Comparison of ENCODE assay signal across 16 cellular contexts in the genomic region with DNA sequence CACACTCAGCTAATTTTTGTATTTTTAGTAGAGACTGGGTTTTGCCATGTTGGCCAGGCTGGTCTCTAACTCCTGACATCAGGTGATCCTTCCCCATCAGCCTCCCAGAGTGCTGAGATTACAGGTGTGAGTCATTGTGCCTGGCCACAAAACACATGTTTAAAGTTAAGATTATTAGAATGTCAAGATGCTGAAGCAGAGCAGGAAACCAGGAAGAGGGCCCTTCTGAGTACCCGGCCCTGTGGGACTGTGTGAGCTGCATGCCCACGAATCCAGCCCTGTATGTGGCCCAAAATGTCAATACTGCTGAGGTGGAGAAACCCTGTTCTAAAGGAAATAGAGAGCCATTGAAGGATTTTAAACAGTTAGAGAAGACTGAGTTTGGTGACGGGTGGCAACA. TPM values are rescaled to one million over a fixed set of nuclear protein-coding genes. Genes with fewer than 3 reads are reported as not detected.
DNase-seq lines count a peak whose midpoint lies in the region; ATAC-seq and TF ChIP-seq lines count a peak whose summit lies in the region.
"Had no signal": no experiment of that assay in that cellular context is flagged by ENCODE, and none has a peak within 500 bp of the region (broad histone marks: within the 10 kb centered on the region; RNA-seq: fewer than 3 reads in every experiment).

No MANE protein-coding gene starts in this region.

- H3K27me3 Mint-ChIP-seq in neural progenitor cell (ENCODE audit: insufficient read depth, low read depth): peaks cover 16% of the 10 kb centered on the region

- no peaks in the 10 kb centered on the region for H3K9me3 ChIP-seq in left lung
- no peaks in the 10 kb centered on the region for H3K9me3 ChIP-seq in effector memory CD4-positive, alpha-beta T cell (ENCODE audit: control insufficient read depth, low read length)
- H3K9me3 ChIP-seq in neural progenitor cell (ENCODE audit: low read depth): no peaks in the 10 kb centered on the region
- H3K9me3 ChIP-seq: A549, BE2C had no signal

- intact Hi-C loops in left lung (cut with DNase I): no loop called here

- no peak overlapping the region for H3K27ac ChIP-seq in left lung
- H3K27ac ChIP-seq in effector memory CD4-positive, alpha-beta T cell (ENCODE audit: insufficient read depth, low read length, poor library complexity, severe bottlenecking): no peak overlapping the region
- no peak overlapping the region for H3K27ac ChIP-seq in neural progenitor cell
- H3K27ac ChIP-seq: A549, C4-2B had no signal

- H3K27ac Mint-ChIP-seq in neural progenitor cell: no peak overlapping the region
- H3K27ac Mint-ChIP-seq: CD4-positive, alpha-beta memory T cell; GM23338 had no signal

- TF ChIP-seq CTCF in left lung (IDR thresholded peaks at IDR 0.05) (no peak), neural progenitor cell (IDR thresholded peaks at IDR 0.05) (no peak)

- H3K4me2 ChIP-seq in neural progenitor cell: no peak overlapping the region
- H3K4me2 ChIP-seq: A549, GM23338 had no signal

- peak; percentile 78 for ATAC-seq in left lung
- ATAC-seq: A549, GM23338 had no signal

- no peaks in the 10 kb centered on the region for H3K79me2 ChIP-seq in neural progenitor cell (ENCODE audit: low read depth)

- H3F3A ChIP-seq in neural progenitor cell (ENCODE audit: low read depth): peaks cover 7% of the 10 kb centered on the region

- H3K27me3 ChIP-seq in left lung (no peaks in the 10 kb centered on the region), neural progenitor cell (peaks cover 96% of the 10 kb centered on the region)
- H3K27me3 ChIP-seq in effector memory CD4-positive, alpha-beta T cell (replicated peaks; ENCODE audit: control insufficient read depth, insufficient read depth, low read length, poor library complexity, severe bottlenecking): no peaks in the 10 kb centered on the region
- H3K27me3 ChIP-seq: BE2C had no signal

- H2AFZ ChIP-seq in neural progenitor cell (replicated peaks): no peak overlapping the region
- H2AFZ ChIP-seq: GM23338 had no signal

- H3K9ac ChIP-seq in neural progenitor cell: no peak overlapping the region

- no peaks in the 10 kb centered on the region for H3K9me3 Mint-ChIP-seq in neural progenitor cell
- H3K9me3 Mint-ChIP-seq: CD4-positive, alpha-beta memory T cell had no signal

- no peak overlapping the region for H3K4me3 ChIP-seq in left lung
- H3K4me3 ChIP-seq in effector memory CD4-positive, alpha-beta T cell (ENCODE audit: insufficient read depth, low read depth, low read length, poor library complexity, severe bottlenecking): no peak overlapping the region
- no peak overlapping the region for H3K4me3 ChIP-seq in neural progenitor cell
- H3K4me3 ChIP-seq: A549, GM23338 had no signal

- no peak overlapping the region for H3K4me3 Mint-ChIP-seq in neural progenitor cell
- H3K4me3 Mint-ChIP-seq: CD4-positive, alpha-beta memory T cell; GM23338 had no signal

- DNase-seq in A172 (ENCODE audit: low spot score) (peak; percentile 8), ELR (ENCODE audit: low read depth) (peak; percentile 26), RPMI7951 (ENCODE audit: low read depth) (peak; percentile 11), left lung (peak in 1 of 2 donors; percentile 39), NCI-H2081 treated with DMSO at 0.1 percent for 48 hours (lab: John Stamatoyannopoulos, UW) (no peak), neural progenitor cell (ENCODE audit: low spot score) (no peak)
- no peak for DNase-seq in effector memory CD4-positive, alpha-beta T cell
- DNase-seq: BE2C; CD4-positive, alpha-beta memory T cell; DMS79; EL; GDM1; H7 had no signal

- no peaks in the 10 kb centered on the region for H3K36me3 Mint-ChIP-seq in neural progenitor cell
- H3K36me3 Mint-ChIP-seq: CD4-positive, alpha-beta memory T cell had no signal

- H3K4me1 ChIP-seq in left lung (no peaks in the 10 kb centered on the region), neural progenitor cell (peaks cover 5% of the 10 kb centered on the region)
- no peaks in the 10 kb centered on the region for H3K4me1 ChIP-seq in effector memory CD4-positive, alpha-beta T cell (ENCODE audit: control insufficient read depth, insufficient read depth, low read length, poor library complexity, severe bottlenecking)
- H3K4me1 ChIP-seq: A549, BE2C had no signal

- H4K20me1 ChIP-seq in neural progenitor cell (ENCODE audit: low read depth): peaks cover 13% of the 10 kb centered on the region

- H3K36me3 ChIP-seq in left lung (no peaks in the 10 kb centered on the region), neural progenitor cell (no peaks in the 10 kb centered on the region)
- H3K36me3 ChIP-seq in effector memory CD4-positive, alpha-beta T cell (ENCODE audit: control insufficient read depth, insufficient read depth, low read length): no peaks in the 10 kb centered on the region
- H3K36me3 ChIP-seq: BE2C had no signal

- peaks cover 8% of the 10 kb centered on the region for H3K4me1 Mint-ChIP-seq in neural progenitor cell
- H3K4me1 Mint-ChIP-seq: CD4-positive, alpha-beta memory T cell; GM23338 had no signal

RNA-seq across cellular contexts. Expression of a gene that starts 31.0 kb away (rescaled TPM):
- total RNA-seq in A172 (2014; rRNA removed; shearing (Covaris generic)): 29.2 and 34.1 TPM in 2 replicates
- total RNA-seq in RPMI7951 (2014; rRNA removed; shearing (Covaris generic)): 13.7 and 18.0 TPM in 2 replicates
- total RNA-seq in left lung: 10 to 100 TPM; 43.7 to 51.1 TPM
- 42.3 and 51.9 TPM in 2 replicates for total RNA-seq in neural progenitor cell (ENCODE audit: low replicate concordance)

Comparison
In these comparisons a context has a peak if more than half of its experiments do, and no peak if none do; other contexts are left out.
1. DNase-seq: peak in A172 (single experiment), ELR (single experiment) and RPMI7951 (single experiment); none in effector memory CD4-positive, alpha-beta T cell (0 of 3), NCI-H2081 treated with DMSO at 0.1 percent for 48 hours (single experiment) and neural progenitor cell (single experiment).